ENCODE assay signal across 8 cellular contexts in the genomic region with DNA sequence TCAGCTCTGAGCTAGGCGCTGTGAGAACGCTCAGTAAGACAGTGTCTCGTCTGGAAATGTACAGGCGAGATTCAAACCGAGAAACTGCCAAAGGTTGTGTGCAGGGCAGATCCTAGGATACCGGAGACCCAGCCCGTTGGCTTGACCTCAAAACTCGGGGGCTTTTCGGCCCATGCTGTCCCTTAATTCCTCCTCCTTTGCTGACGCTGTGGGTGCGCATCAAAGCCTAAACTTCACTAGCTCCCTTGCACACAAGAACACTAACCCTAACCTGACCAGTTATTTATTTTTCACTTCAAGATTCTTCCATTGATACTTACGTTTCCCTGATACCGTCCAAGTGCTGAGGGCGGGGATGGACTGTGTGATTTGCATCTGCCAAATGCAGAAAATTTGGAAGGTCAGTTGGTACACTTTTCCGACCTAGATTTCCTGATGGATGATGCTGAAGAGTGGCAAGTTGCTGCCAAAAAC. TPM values are rescaled to one million over a fixed set of nuclear protein-coding genes. Genes with fewer than 3 reads are reported as not detected.
DNase-seq lines count a peak whose midpoint lies in the region; ATAC-seq and TF ChIP-seq lines count a peak whose summit lies in the region.

No MANE protein-coding gene starts in this region.

- H3K27ac Mint-ChIP-seq in T-cell = peak overlapping the region; percentile 93 to 97

- 1 to 3% methylated on average over 15 of the region's 15 CpGs for WGBS in sigmoid colon, 2 donors

- peak overlapping the region; percentile 91 to 97 (median 92) for H3K27ac ChIP-seq in sigmoid colon

- ATAC-seq in GM21528 (IDR thresholded peaks at IDR 0.05; ENCODE audit: low FRiP score, unreplicated experiment) (peak; percentile 18), T-cell (replicated peaks in 1 of 4) (peak; percentile 1 to 29 (median 4)), GM21367 (IDR thresholded peaks at IDR 0.05; ENCODE audit: unreplicated experiment) (no peak)

- POLR2A ChIA-PET in T-cell (lab: Charles Lee) = interaction anchor here (0.5 to 1.7 kb wide), 7 partner anchors 16 to 576 kb away, joined by 3 to 7 read pairs (median 4); no protein-coding TSS in a partner anchor

- peaks cover 14% of the 10 kb centered on the region for H3K36me3 Mint-ChIP-seq in T-cell

- H3K27me3 ChIP-seq in sigmoid colon = no peaks in the 10 kb centered on the region

- no peaks in the 10 kb centered on the region for H3K9me3 ChIP-seq in sigmoid colon

- H3K4me3 ChIP-seq in foreskin fibroblast (ENCODE audit: low read depth in 1 of 2, low read length in 2 of 2) (peak overlapping the region; percentile 89 to 93), sigmoid colon (peak overlapping the region; percentile 79 to 98 (median 84))

- peaks cover 55 to 63% (median 63%) of the 10 kb centered on the region in 3 donors for H3K4me1 Mint-ChIP-seq in T-cell

- peak overlapping the region; percentile 91 to 96 (median 96) for H3K4me3 Mint-ChIP-seq in T-cell

- DNase-seq in T-cell (peak in 1 of 34 experiments; percentile 83), foreskin fibroblast (peak in 1 of 2 donors; percentile 38), sigmoid colon (no peak), cerebellar cortex (ENCODE audit: low spot score) (no peak), COLO668 (lab: John Stamatoyannopoulos, UW; ENCODE audit: unreplicated experiment) (no peak), NCI-H2081 (lab: John Stamatoyannopoulos, UW) (no peak)

- CTCF ChIA-PET in T-cell (lab: Charles Lee) = interaction anchor here (0.5 to 3.2 kb wide), 14 partner anchors 11 to 208 kb away, joined by 3 to 19 read pairs (median 4); a partner anchor contains a TSS

- no peaks in the 10 kb centered on the region for H3K36me3 ChIP-seq in sigmoid colon

- peaks cover 0 to 3% (median 0%) of the 10 kb centered on the region in 3 donors for H3K9me3 Mint-ChIP-seq in T-cell

- H3K27me3 Mint-ChIP-seq in T-cell = no peaks in the 10 kb centered on the region

- TF ChIP-seq CTCF in foreskin fibroblast (IDR thresholded peaks at IDR 0.05; ENCODE audit: low read depth, low read length) (no peak), sigmoid colon (IDR thresholded peaks at IDR 0.05) (no peak)

- intact Hi-C loops in sigmoid colon (cut with DNase I) = loop anchor here (5.0 to 10.0 kb wide), 4 partner anchors 82 to 1180 kb away; a partner anchor contains a TSS

- no peak for TF ChIP-seq POLR2A in sigmoid colon (IDR thresholded peaks at IDR 0.05)

- no peak for TF ChIP-seq EP300 in sigmoid colon (IDR thresholded peaks at IDR 0.05)

- H3K4me1 ChIP-seq in sigmoid colon = peaks cover 0 to 42% (median 35%) of the 10 kb centered on the region in 4 donors

RNA-seq across cellular contexts. Expression of a gene that starts 1.0 kb away (rescaled TPM):
- total RNA-seq in T-cell (100 to 1,000 TPM; 170 to 283 (median 177) TPM), sigmoid colon (10 to 100 TPM; 20.7 to 35.7 (median 22.9) TPM)
- 10 to 100 TPM in 2 of 3 donors, 1 to 10 TPM in 1; 5.4 to 19.5 (median 11.3) TPM for polyA plus RNA-seq in sigmoid colon

Comparison
In these comparisons a context has a peak if more than half of its experiments do, and no peak if none do; other contexts are left out.
1. RNA of a gene that starts 1.0 kb away (total RNA-seq): 170 to 283 TPM in T-cell; 20.7 to 35.7 TPM in sigmoid colon; every median in the first group is over 4 times any median in the second.